ENCODE assay signal across 1 cellular context in genomic region chr15:89101302-89102191, GRCh38.
A peak's percentile ranks its signal among the peaks of the same experiment; 100 is the strongest.
TF ChIP-seq lines count a peak whose summit lies in the region.

No MANE protein-coding gene starts in this region.

TF ChIP-seq in HCT116, 20 proteins besides CTCF, POLR2A, EP300 and RAD21:
- TF ChIP-seq REST (IDR thresholded peaks at IDR 0.05; ENCODE audit: low read depth) = no peak
- TF ChIP-seq FOSL1 (IDR thresholded peaks at IDR 0.05; ENCODE audit: low read depth) = peak; percentile 69
- peak; percentile 65; the same call in 1 of the 2 replicates for TF ChIP-seq MAX (IDR thresholded peaks at IDR 0.05)
- no peak for TF ChIP-seq ZNF274 (IDR thresholded peaks at IDR 0.05; ENCODE audit: low read depth, low read length)
- TF ChIP-seq TCF7L2 (IDR thresholded peaks at IDR 0.05; ENCODE audit: borderline replicate concordance, extremely low read depth, insufficient read depth, insufficient read length) = peak; percentile 61
- TF ChIP-seq JUND (IDR thresholded peaks at IDR 0.05) = peak; percentile 82
- TF ChIP-seq ZBTB33 (IDR thresholded peaks at IDR 0.05; ENCODE audit: extremely low read depth, insufficient replicate concordance, low read length) = no peak
- no peak for TF ChIP-seq ZFX (IDR thresholded peaks at IDR 0.05)
- peak; percentile 79 for TF ChIP-seq SP1 (IDR thresholded peaks at IDR 0.05; ENCODE audit: low read depth)
- peak; percentile 91 for TF ChIP-seq CBX3 (IDR thresholded peaks at IDR 0.05; ENCODE audit: low read depth)
- no peak for TF ChIP-seq EZH2 (IDR thresholded peaks at IDR 0.05)
- TF ChIP-seq POLR2AphosphoS5 (IDR thresholded peaks at IDR 0.05; ENCODE audit: low read depth, low read length) = peak; percentile 43; the same call in 1 of the 2 replicates
- no peak for TF ChIP-seq EGR1 (IDR thresholded peaks at IDR 0.05; ENCODE audit: low read depth)
- no peak for TF ChIP-seq EZH2phosphoT487 (IDR thresholded peaks at IDR 0.05; ENCODE audit: borderline replicate concordance)
- TF ChIP-seq SRF (IDR thresholded peaks at IDR 0.05; ENCODE audit: low read depth) = peak; percentile 35; the same call in 1 of the 2 replicates
- TF ChIP-seq YY1 (IDR thresholded peaks at IDR 0.05; ENCODE audit: extremely low read depth, insufficient replicate concordance, low read depth, low read length) = no peak
- TF ChIP-seq CEBPB (IDR thresholded peaks at IDR 0.05; ENCODE audit: low read depth) = no peak; the same call in 1 of the 2 replicates
- TF ChIP-seq SIN3A (IDR thresholded peaks at IDR 0.05; ENCODE audit: low read depth) = peak; percentile 75
- no peak for TF ChIP-seq ATF3 (IDR thresholded peaks at IDR 0.05)
- TF ChIP-seq ELF1 (IDR thresholded peaks at IDR 0.05; ENCODE audit: borderline replicate concordance, low read depth) = no peak
TF ChIP-seq in HCT116: peak in this region for 9.
